Comparison of ENCODE assay signal across 18 cellular contexts in genomic region chr10:79377557-79378382, GRCh38. TPM values are rescaled to one million over a fixed set of nuclear protein-coding genes. Genes with fewer than 3 reads are reported as not detected.
DNase-seq lines count a peak whose midpoint lies in the region; ATAC-seq and TF ChIP-seq lines count a peak whose summit lies in the region.
"Had no signal": no experiment of that assay in that cellular context is flagged by ENCODE, and none has a peak within 500 bp of the region (broad histone marks: within the 10 kb centered on the region; RNA-seq: fewer than 3 reads in every experiment).

No MANE protein-coding gene starts in this region.

- H3K36me3 ChIP-seq in heart left ventricle = peaks cover 0 to 5% (median 0%) of the 10 kb centered on the region in 9 donors

- H3K36me3 Mint-ChIP-seq in chondrocyte (ENCODE audit: low read depth) (no peaks in the 10 kb centered on the region), neural crest cell (ENCODE audit: low read depth) (no peaks in the 10 kb centered on the region)
- H3K36me3 Mint-ChIP-seq: CD4-positive, CD25-positive, alpha-beta regulatory T cell had no signal

- DNase-seq in left cardiac atrium = peak; percentile 12
- no peak for DNase-seq in heart left ventricle
- peak; percentile 46 for DNase-seq in chondrocyte (ENCODE audit: low spot score)
- DNase-seq in neural crest cell (ENCODE audit: low read depth, low spot score) = peak; percentile 0
- no peak for DNase-seq in epidermal melanocyte (ENCODE audit: insufficient read length, low spot score)
- DNase-seq in NCI-H2196 treated with DMSO at 0.1 percent for 48 hours (lab: John Stamatoyannopoulos, UW; ENCODE audit: unreplicated experiment) = no peak
- no peak for DNase-seq in NCI-H2107 (lab: John Stamatoyannopoulos, UW)
- DNase-seq: ACHN; CD4-positive, CD25-positive, alpha-beta regulatory T cell; DMS79; NCI-H1105; NCI-H187; NCI-H510A; NCI-H82 had no signal

- WGBS in heart left ventricle, 4 donors = 91 to 95% (median 94%) methylated on average over 36 of the region's 36 CpGs

- H3K4me3 ChIP-seq in heart left ventricle = no peak overlapping the region

- H3K27ac ChIP-seq in heart left ventricle = no peak overlapping the region
- H3K27ac ChIP-seq: HL-60, KMS-11 had no signal

- H3K9me3 Mint-ChIP-seq in chondrocyte (ENCODE audit: low read depth) = no peaks in the 10 kb centered on the region
- H3K9me3 Mint-ChIP-seq in neural crest cell = no peaks in the 10 kb centered on the region
- H3K9me3 Mint-ChIP-seq: CD4-positive, CD25-positive, alpha-beta regulatory T cell had no signal

- intact Hi-C loops in left cardiac atrium (cut with DNase I) (loop anchor here in 1 of 2 donors (5.0 kb wide), 1 partner anchor 110 kb away; no protein-coding TSS in a partner anchor), heart left ventricle (cut with DNase I) (loop anchor here in 5 of 10 donors (2.0 to 10.0 kb wide), 5 partner anchors 70 to 227 kb away; partner anchors contain the start of gene ZCCHC24 (in 1 of the 5))

- TF ChIP-seq CTCF in heart left ventricle (IDR thresholded peaks at IDR 0.05) (no peak), chondrocyte (IDR thresholded peaks at IDR 0.05) (no peak), neural crest cell (conservative IDR thresholded peaks at IDR 0.05) (no peak)

- peaks cover 13 to 49% (median 43%) of the 10 kb centered on the region in 12 donors for H3K4me1 ChIP-seq in heart left ventricle

- H3K4me1 Mint-ChIP-seq in chondrocyte (ENCODE audit: low read depth) = peaks cover 44% of the 10 kb centered on the region
- H3K4me1 Mint-ChIP-seq in neural crest cell = peaks cover 18% of the 10 kb centered on the region

- H3K27me3 Mint-ChIP-seq in chondrocyte (ENCODE audit: low read depth) = no peaks in the 10 kb centered on the region
- H3K27me3 Mint-ChIP-seq in neural crest cell (ENCODE audit: low read depth) = no peaks in the 10 kb centered on the region

- no peaks in the 10 kb centered on the region for H3K9me3 ChIP-seq in heart left ventricle

- H3K4me3 Mint-ChIP-seq in chondrocyte (ENCODE audit: unreplicated experiment) = no peak overlapping the region
- H3K4me3 Mint-ChIP-seq in neural crest cell = no peak overlapping the region
- H3K4me3 Mint-ChIP-seq: CD4-positive, CD25-positive, alpha-beta regulatory T cell had no signal

- TF ChIP-seq POLR2A in heart left ventricle (IDR thresholded peaks at IDR 0.05) = no peak

- H3K27me3 ChIP-seq in heart left ventricle = no peaks in the 10 kb centered on the region

- ATAC-seq in left cardiac atrium (no peak), heart left ventricle (no peak)
- ATAC-seq: Panc1, Right ventricle myocardium inferior had no signal

- H3K27ac Mint-ChIP-seq in chondrocyte (ENCODE audit: unreplicated experiment) (no peak overlapping the region), neural crest cell (ENCODE audit: unreplicated experiment) (no peak overlapping the region)
- H3K27ac Mint-ChIP-seq: CD4-positive, CD25-positive, alpha-beta regulatory T cell had no signal

RNA-seq across cellular contexts. Expression of gene PPIF, which starts 30.5 kb away (rescaled TPM):
- total RNA-seq in left cardiac atrium (100 to 1,000 TPM; 110 to 155 TPM), heart left ventricle (100 to 1,000 TPM in 8 of 9 donors, 10 to 100 TPM in 1; 86.3 to 180 (median 128) TPM), chondrocyte (11.0 to 16.2 TPM (median 15.2 TPM) in 3 replicates), neural crest cell (74.2 and 76.8 TPM in 2 replicates)
- 100 to 1,000 TPM in 1 of 2 donors, 10 to 100 TPM in 1; 82.8 to 193 TPM for polyA plus RNA-seq in heart left ventricle

Comparison
In these comparisons a context has a peak if more than half of its experiments do, and no peak if none do; other contexts are left out.
1. DNase-seq: peak in left cardiac atrium (single experiment), chondrocyte (single experiment) and neural crest cell (single experiment); none in heart left ventricle (0 of 5), epidermal melanocyte (single experiment), NCI-H2196 treated with DMSO at 0.1 percent for 48 hours (single experiment) and NCI-H2107 (single experiment).